Comparison of ENCODE assay signal across 8 cellular contexts in genomic region chr1:16155537-16156410, GRCh38. TPM values are rescaled to one million over a fixed set of nuclear protein-coding genes. Genes with fewer than 3 reads are reported as not detected.
A peak's percentile ranks its signal among the peaks of the same experiment; 100 is the strongest.
DNase-seq lines count a peak whose midpoint lies in the region; ATAC-seq and TF ChIP-seq lines count a peak whose summit lies in the region.

EPHA2 (minus strand) TSS chr1:16156069; CDS start chr1:16155932, 137 bp downstream.

- POLR2A ChIA-PET in T-cell (lab: Charles Lee): no interaction called here

- peak within 1 kb of the TSS; percentile 93 for H3K4me3 ChIP-seq in ACC112 (ENCODE audit: low read depth, low read length)
- H3K4me3 ChIP-seq in GM23338: peak within 1 kb of the TSS; percentile 92
- H3K4me3 ChIP-seq in epithelial cell of esophagus (ENCODE audit: low read length): peak within 1 kb of the TSS; percentile 92
- H3K4me3 ChIP-seq in thyroid gland (replicated peaks in 1 of 3): peak within 1 kb of the TSS; percentile 56 to 84 (median 61)

- H3K27ac ChIP-seq in ACC112 (ENCODE audit: low read depth, low read length) (peak within 1 kb of the TSS; percentile 29; the same call in 1 of the 2 replicates), GM23338 (ENCODE audit: low read depth) (0 out of 2 replicates have a peak within 1 kb of the TSS, but pooled peaks have one; percentile 55), thyroid gland (peak within 1 kb of the TSS; percentile 85 to 90 (median 90))

- peak; percentile 98 for DNase-seq in GM23338 (ENCODE audit: low spot score)
- DNase-seq in T-cell: no peak
- peak; percentile 94 for DNase-seq in epithelial cell of esophagus (ENCODE audit: low read depth)
- no peak for DNase-seq in memory B cell (ENCODE audit: low spot score in 2 of 2)
- peak; percentile 98 to 99 for DNase-seq in thyroid gland
- DNase-seq in AML-193 (lab: John Stamatoyannopoulos, UW): no peak

- TF ChIP-seq POLR2A in thyroid gland (IDR thresholded peaks at IDR 0.05): peak; percentile 97 to 99

- H3K79me2 ChIP-seq in ACC112 (ENCODE audit: control insufficient read depth, insufficient read depth, low read length, unreplicated experiment) (peaks cover 47% of the 10 kb centered on the region), GM23338 (replicated peaks; ENCODE audit: insufficient read depth) (peaks cover 47% of the 10 kb centered on the region)

- CTCF ChIA-PET in T-cell (lab: Charles Lee): interaction anchor here in 1 of 2 donors (0.6 kb wide), 1 partner anchor 11 kb away, joined by 3 read pairs; no protein-coding TSS in a partner anchor

- peak within 1 kb of the TSS; percentile 98 for H3K4me2 ChIP-seq in GM23338

- H3K27me3 Mint-ChIP-seq in GM23338 (ENCODE audit: insufficient read depth, low read depth, poor library complexity) (peaks cover 24% of the 10 kb centered on the region), T-cell (peaks cover 3 to 8% of the 10 kb centered on the region in 2 donors), memory B cell (peaks cover 9% of the 10 kb centered on the region)

- ATAC-seq in GM23338: peak; percentile 66
- peak in 1 of 4 experiments; percentile 13 for ATAC-seq in T-cell (replicated peaks in 1 of 4)
- peak; percentile 33 for ATAC-seq in memory B cell (ENCODE audit: low read depth)
- no peak for ATAC-seq in HG02763 (IDR thresholded peaks at IDR 0.05; ENCODE audit: unreplicated experiment)

- no peak for TF ChIP-seq CTCF in GM23338 (conservative IDR thresholded peaks at IDR 0.05; ENCODE audit: low read depth in 2 of 2)
- no peak for TF ChIP-seq CTCF in epithelial cell of esophagus (IDR thresholded peaks at IDR 0.05; ENCODE audit: insufficient read depth, low read depth, low read length, missing control alignments)
- peak in 1 of 6 experiments; percentile 16 for TF ChIP-seq CTCF in thyroid gland (IDR thresholded peaks at IDR 0.05)

- H3K27me3 ChIP-seq in ACC112 (ENCODE audit: insufficient read depth, low read length) (no peaks in the 10 kb centered on the region), GM23338 (ENCODE audit: insufficient read depth) (peaks cover 16% of the 10 kb centered on the region), thyroid gland (no peaks in the 10 kb centered on the region)

- H4K20me1 ChIP-seq in GM23338 (replicated peaks; ENCODE audit: insufficient read depth): peaks cover 11% of the 10 kb centered on the region

- WGBS in thyroid gland, 2 donors: 1 to 3% methylated on average over 17 to 29 of the region's 89 CpGs

- no peaks in the 10 kb centered on the region for H3K9me2 ChIP-seq in GM23338 (ENCODE audit: insufficient read depth)

- no peaks in the 10 kb centered on the region for H3K9me3 Mint-ChIP-seq in GM23338
- no peaks in the 10 kb centered on the region for H3K9me3 Mint-ChIP-seq in T-cell
- H3K9me3 Mint-ChIP-seq in memory B cell: no peaks in the 10 kb centered on the region

- no peaks in the 10 kb centered on the region for H3K9me3 ChIP-seq in thyroid gland

- H3K4me1 ChIP-seq in ACC112 (ENCODE audit: control insufficient read depth, insufficient read depth, low read length, unreplicated experiment) (peaks cover 45% of the 10 kb centered on the region), GM23338 (ENCODE audit: insufficient read depth) (peaks cover 47% of the 10 kb centered on the region), thyroid gland (peaks cover 43 to 48% of the 10 kb centered on the region in 2 donors)

- H3K36me3 Mint-ChIP-seq in GM23338 (ENCODE audit: low read depth): no peaks in the 10 kb centered on the region
- H3K36me3 Mint-ChIP-seq in T-cell: no peaks in the 10 kb centered on the region
- H3K36me3 Mint-ChIP-seq in memory B cell: no peaks in the 10 kb centered on the region

- 0 out of 2 replicates have a peak, but pooled peaks cover 3% of the 10 kb centered on the region for H3F3A ChIP-seq in GM23338 (replicated peaks; ENCODE audit: low read depth)

- H2AFZ ChIP-seq in ACC112 (ENCODE audit: low read length, unreplicated experiment) (peak within 1 kb of the TSS; percentile 45), GM23338 (peak within 1 kb of the TSS; percentile 61; the same call in 1 of the 2 replicates)

- H3K4me3 Mint-ChIP-seq in GM23338 (peak within 1 kb of the TSS; percentile 90), T-cell (peak within 1 kb of the TSS; percentile 56 to 73 (median 68)), memory B cell (peak within 1 kb of the TSS; percentile 80)

- H3K4me1 Mint-ChIP-seq in GM23338 (peaks cover 44% of the 10 kb centered on the region), T-cell (peaks cover 45 to 62% (median 53%) of the 10 kb centered on the region in 3 donors), memory B cell (peaks cover 14% of the 10 kb centered on the region)

- intact Hi-C loops in thyroid gland (cut with DNase I): no loop called here

- H3K27ac Mint-ChIP-seq in GM23338 (peak within 1 kb of the TSS; percentile 93), T-cell (peak within 1 kb of the TSS; percentile 11 to 48), memory B cell (no peak within 1 kb of the TSS)

- no peaks in the 10 kb centered on the region for H3K36me3 ChIP-seq in ACC112 (ENCODE audit: insufficient read depth, low read length)
- no peaks in the 10 kb centered on the region for H3K36me3 ChIP-seq in GM23338 (ENCODE audit: insufficient read depth)
- no peaks in the 10 kb centered on the region for H3K36me3 ChIP-seq in thyroid gland

TF ChIP-seq in GM23338, 12 proteins besides CTCF, POLR2A, EP300 and RAD21:
- TF ChIP-seq ZNF331 (CRISPR knock-in tag; IDR thresholded peaks at IDR 0.05; ENCODE audit: low read depth) (no peak), ZNF114 (CRISPR knock-in tag; IDR thresholded peaks at IDR 0.05) (no peak), CREB1 (CRISPR knock-in tag; IDR thresholded peaks at IDR 0.05; ENCODE audit: low read depth) (peak; percentile 99), POLR2AphosphoS5 (IDR thresholded peaks at IDR 0.05; ENCODE audit: low read depth) (peak; percentile 96), JUNB (IDR thresholded peaks at IDR 0.05; ENCODE audit: unreplicated experiment) (no peak), EZH2 (IDR thresholded peaks at IDR 0.05; ENCODE audit: low read depth, unreplicated experiment) (no peak)
- TF ChIP-seq, protein P1, sequence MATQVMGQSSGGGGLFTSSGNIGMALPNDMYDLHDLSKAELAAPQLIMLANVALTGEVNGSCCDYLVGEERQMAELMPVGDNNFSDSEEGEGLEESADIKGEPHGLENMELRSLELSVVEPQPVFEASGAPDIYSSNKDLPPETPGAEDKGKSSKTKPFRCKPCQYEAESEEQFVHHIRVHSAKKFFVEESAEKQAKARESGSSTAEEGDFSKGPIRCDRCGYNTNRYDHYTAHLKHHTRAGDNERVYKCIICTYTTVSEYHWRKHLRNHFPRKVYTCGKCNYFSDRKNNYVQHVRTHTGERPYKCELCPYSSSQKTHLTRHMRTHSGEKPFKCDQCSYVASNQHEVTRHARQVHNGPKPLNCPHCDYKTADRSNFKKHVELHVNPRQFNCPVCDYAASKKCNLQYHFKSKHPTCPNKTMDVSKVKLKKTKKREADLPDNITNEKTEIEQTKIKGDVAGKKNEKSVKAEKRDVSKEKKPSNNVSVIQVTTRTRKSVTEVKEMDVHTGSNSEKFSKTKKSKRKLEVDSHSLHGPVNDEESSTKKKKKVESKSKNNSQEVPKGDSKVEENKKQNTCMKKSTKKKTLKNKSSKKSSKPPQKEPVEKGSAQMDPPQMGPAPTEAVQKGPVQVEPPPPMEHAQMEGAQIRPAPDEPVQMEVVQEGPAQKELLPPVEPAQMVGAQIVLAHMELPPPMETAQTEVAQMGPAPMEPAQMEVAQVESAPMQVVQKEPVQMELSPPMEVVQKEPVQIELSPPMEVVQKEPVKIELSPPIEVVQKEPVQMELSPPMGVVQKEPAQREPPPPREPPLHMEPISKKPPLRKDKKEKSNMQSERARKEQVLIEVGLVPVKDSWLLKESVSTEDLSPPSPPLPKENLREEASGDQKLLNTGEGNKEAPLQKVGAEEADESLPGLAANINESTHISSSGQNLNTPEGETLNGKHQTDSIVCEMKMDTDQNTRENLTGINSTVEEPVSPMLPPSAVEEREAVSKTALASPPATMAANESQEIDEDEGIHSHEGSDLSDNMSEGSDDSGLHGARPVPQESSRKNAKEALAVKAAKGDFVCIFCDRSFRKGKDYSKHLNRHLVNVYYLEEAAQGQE (IDR thresholded peaks at IDR 0.05; ENCODE audit: unreplicated experiment): no peak

RNA-seq across cellular contexts. Expression of gene EPHA2, which starts in this region (rescaled TPM):
- 35.0 and 51.2 TPM in 2 replicates for total RNA-seq in GM23338 (2014; rRNA removed; shearing (Covaris generic))
- 7.5 and 8.5 TPM in 2 replicates for polyA plus RNA-seq in GM23338 (2016; fragmentation: Nextera tagmentation; extraction: Ambion mirVana)
- total RNA-seq in T-cell: under 1 TPM in 4 of 5 donors, not detected in 1; 0.19 to 0.66 (median 0.41) TPM
- 10 to 100 TPM; 22.3 to 53.2 (median 29.3) TPM for total RNA-seq in thyroid gland

Comparison
In these comparisons a context has a peak if more than half of its experiments do, and no peak if none do; other contexts are left out.
1. RNA of gene EPHA2 (total RNA-seq): 35.0 to 51.2 TPM in GM23338 and 22.3 to 53.2 TPM in thyroid gland; 0.19 to 0.66 TPM in T-cell; every median in the first group is over 10 times any median in the second.
2. H3K27ac ChIP-seq: peak in every context shown above with its lines; median percentile 90 in thyroid gland; 55 in GM23338; 29 in ACC112.
3. DNase-seq: peak in GM23338 (single experiment), epithelial cell of esophagus (single experiment) and thyroid gland (2 of 2); none in T-cell (0 of 34), memory B cell (0 of 2) and AML-193 (0 of 2).
4. Peak in every context shown above with its lines, with median percentiles within 50 percentile points of each other: H3K4me3 ChIP-seq and H3K4me3 Mint-ChIP-seq.